In the genomic region with DNA sequence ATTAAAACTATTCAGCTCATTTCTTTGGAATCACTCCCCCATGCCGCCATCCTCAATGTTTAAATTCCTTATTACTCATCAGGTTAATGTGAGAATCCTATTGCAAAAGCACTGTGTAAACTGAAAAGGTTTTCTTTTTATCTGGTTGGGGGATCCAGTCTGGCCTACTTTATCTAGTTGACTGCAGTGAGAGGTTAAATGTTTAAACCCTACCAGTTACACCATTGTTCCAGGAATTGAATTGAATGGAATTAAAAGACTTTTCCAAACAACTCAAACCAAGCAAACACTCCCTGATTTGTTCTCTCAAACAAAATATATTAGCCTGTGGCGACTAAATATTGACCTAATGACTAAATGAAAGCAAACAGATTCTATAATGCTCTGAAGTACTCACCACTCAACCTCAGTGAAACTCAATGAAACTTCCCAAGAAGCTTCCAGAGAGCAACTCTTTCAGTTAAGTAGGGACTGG, we compare ENCODE assay signal across 13 cellular contexts.
DNase-seq lines count a peak whose midpoint lies in the region; ATAC-seq and TF ChIP-seq lines count a peak whose summit lies in the region.
"Had no signal": no experiment of that assay in that cellular context is flagged by ENCODE, and none has a peak within 500 bp of the region (broad histone marks: within the 10 kb centered on the region; RNA-seq: fewer than 3 reads in every experiment).

No MANE protein-coding gene starts in this region.

- H3K9ac ChIP-seq in HUES48 (ENCODE audit: low read depth, low read length): no peak overlapping the region

- no peaks in the 10 kb centered on the region for H3K4me1 Mint-ChIP-seq in WTC11
- no peaks in the 10 kb centered on the region for H3K4me1 Mint-ChIP-seq in activated naive CD4-positive, alpha-beta T cell treated with anti-CD3 and anti-CD28 coated beads, Interleukin-2, amount 10 ng/mL, durations not matched to agents 7 days and 5 days
- H3K4me1 Mint-ChIP-seq: activated CD8-positive, alpha-beta memory T cell treated with anti-CD3 and anti-CD28 coated beads, Interleukin-2, amount 10 ng/mL, durations not matched to agents 7 days and 5 days had no signal

- CTCF ChIA-PET in WTC11 (lab: Charles Lee): no interaction called here
- CTCF ChIA-PET in activated naive CD4-positive, alpha-beta T cell treated with anti-CD3 and anti-CD28 coated beads, Interleukin-2, amount 10 ng/mL, durations not matched to agents 7 days and 5 days (lab: Charles Lee): no interaction called here

- DNase-seq in WTC11 (ENCODE audit: low spot score): no peak
- DNase-seq in kidney epithelial cell (ENCODE audit: low read depth): peak; percentile 49
- no peak for DNase-seq in Right ventricle myocardium superior
- DNase-seq in GF-D8 (lab: John Stamatoyannopoulos, UW): no peak
- DNase-seq in activated naive CD4-positive, alpha-beta T cell treated with anti-CD3 and anti-CD28 coated beads, Interleukin-2, amount 10 ng/mL, durations not matched to agents 7 days and 5 days: no peak
- DNase-seq: activated CD8-positive, alpha-beta memory T cell treated with anti-CD3 and anti-CD28 coated beads, Interleukin-2, amount 10 ng/mL, durations not matched to agents 7 days and 5 days; naive thymus-derived CD4-positive, alpha-beta T cell; NCI-H1436; uterus had no signal

- ATAC-seq in WTC11: no peak
- no peak for ATAC-seq in Right ventricle myocardium superior (ENCODE audit: poor library complexity)
- no peak for ATAC-seq in GM21825 (IDR thresholded peaks at IDR 0.05; ENCODE audit: unreplicated experiment)
- ATAC-seq: activated CD8-positive, alpha-beta memory T cell treated with anti-CD3 and anti-CD28 coated beads, Interleukin-2, amount 10 ng/mL, durations not matched to agents 7 days and 5 days; GM12878; naive thymus-derived CD4-positive, alpha-beta T cell had no signal

- peak overlapping the region; percentile 83 for H3K27ac ChIP-seq in 22Rv1
- H3K27ac ChIP-seq in HUES48 (ENCODE audit: low read depth, low read length): peak overlapping the region; percentile 47
- H3K27ac ChIP-seq: uterus had no signal

- no peaks in the 10 kb centered on the region; the same call in 1 of the 2 replicates for H3K27me3 Mint-ChIP-seq in WTC11 (ENCODE audit: low read depth)
- peaks cover 4% of the 10 kb centered on the region for H3K27me3 Mint-ChIP-seq in activated naive CD4-positive, alpha-beta T cell treated with anti-CD3 and anti-CD28 coated beads, Interleukin-2, amount 10 ng/mL, durations not matched to agents 7 days and 5 days

- no peaks in the 10 kb centered on the region for H3K27me3 ChIP-seq in HUES48 (ENCODE audit: control insufficient read depth, insufficient read depth, low read length)
- no peaks in the 10 kb centered on the region for H3K27me3 ChIP-seq in kidney epithelial cell (ENCODE audit: control insufficient read depth, insufficient read depth, low read length)
- H3K27me3 ChIP-seq: uterus had no signal

- no peaks in the 10 kb centered on the region for H3K36me3 Mint-ChIP-seq in WTC11
- no peaks in the 10 kb centered on the region for H3K36me3 Mint-ChIP-seq in activated naive CD4-positive, alpha-beta T cell treated with anti-CD3 and anti-CD28 coated beads, Interleukin-2, amount 10 ng/mL, durations not matched to agents 7 days and 5 days
- H3K36me3 Mint-ChIP-seq: activated CD8-positive, alpha-beta memory T cell treated with anti-CD3 and anti-CD28 coated beads, Interleukin-2, amount 10 ng/mL, durations not matched to agents 7 days and 5 days; naive thymus-derived CD4-positive, alpha-beta T cell had no signal

- H3K4me3 Mint-ChIP-seq in WTC11: no peak overlapping the region
- H3K4me3 Mint-ChIP-seq in activated naive CD4-positive, alpha-beta T cell treated with anti-CD3 and anti-CD28 coated beads, Interleukin-2, amount 10 ng/mL, durations not matched to agents 7 days and 5 days: no peak overlapping the region
- H3K4me3 Mint-ChIP-seq: activated CD8-positive, alpha-beta memory T cell treated with anti-CD3 and anti-CD28 coated beads, Interleukin-2, amount 10 ng/mL, durations not matched to agents 7 days and 5 days; naive thymus-derived CD4-positive, alpha-beta T cell had no signal

- H3K36me3 ChIP-seq in HUES48 (ENCODE audit: control insufficient read depth, insufficient read depth, low read length) (no peaks in the 10 kb centered on the region), kidney epithelial cell (ENCODE audit: control insufficient read depth, insufficient read depth, low read length) (no peaks in the 10 kb centered on the region)
- H3K36me3 ChIP-seq: uterus had no signal

- no peak overlapping the region for H3K4me3 ChIP-seq in HUES48 (ENCODE audit: low read depth, low read length)
- H3K4me3 ChIP-seq in kidney epithelial cell (ENCODE audit: low read depth, low read length): no peak overlapping the region
- H3K4me3 ChIP-seq: GM12878, uterus had no signal

- TF ChIP-seq CTCF in 22Rv1 (IDR thresholded peaks at IDR 0.05) (no peak), WTC11 (IDR thresholded peaks at IDR 0.05) (no peak), kidney epithelial cell (IDR thresholded peaks at IDR 0.05; ENCODE audit: insufficient read depth, low read length, poor library complexity, severe bottlenecking) (no peak)

- H3K4me1 ChIP-seq in HUES48 (ENCODE audit: control insufficient read depth, insufficient read depth, low read length): no peaks in the 10 kb centered on the region
- H3K4me1 ChIP-seq: uterus had no signal

- POLR2A ChIA-PET in WTC11 (lab: Charles Lee): no interaction called here

- no peaks in the 10 kb centered on the region for H3K9me3 ChIP-seq in HUES48 (ENCODE audit: control insufficient read depth, insufficient read depth, low read length)
- H3K9me3 ChIP-seq: uterus had no signal

- no peak overlapping the region for H3K27ac Mint-ChIP-seq in WTC11
- no peak overlapping the region for H3K27ac Mint-ChIP-seq in activated naive CD4-positive, alpha-beta T cell treated with anti-CD3 and anti-CD28 coated beads, Interleukin-2, amount 10 ng/mL, durations not matched to agents 7 days and 5 days
- H3K27ac Mint-ChIP-seq: activated CD8-positive, alpha-beta memory T cell treated with anti-CD3 and anti-CD28 coated beads, Interleukin-2, amount 10 ng/mL, durations not matched to agents 7 days and 5 days; naive thymus-derived CD4-positive, alpha-beta T cell had no signal

- intact Hi-C loops in Right ventricle myocardium superior (cut with DNase I): no loop called here

- no peaks in the 10 kb centered on the region for H3K9me3 Mint-ChIP-seq in WTC11
- no peaks in the 10 kb centered on the region for H3K9me3 Mint-ChIP-seq in activated naive CD4-positive, alpha-beta T cell treated with anti-CD3 and anti-CD28 coated beads, Interleukin-2, amount 10 ng/mL, durations not matched to agents 7 days and 5 days

TF ChIP-seq in WTC11, 78 proteins besides CTCF, POLR2A, EP300 and RAD21:
- 0 out of 2 replicates have a peak, but pooled peaks have one; percentile 34 for TF ChIP-seq RORB (CRISPR knock-in tag; IDR thresholded peaks at IDR 0.05)
- TF ChIP-seq TEAD4 (CRISPR knock-in tag; IDR thresholded peaks at IDR 0.05): no peak
- peak; percentile 60 for TF ChIP-seq GABPB1 (CRISPR knock-in tag; IDR thresholded peaks at IDR 0.05)
